ENCODE assay signal across 10 cellular contexts in the genomic region with DNA sequence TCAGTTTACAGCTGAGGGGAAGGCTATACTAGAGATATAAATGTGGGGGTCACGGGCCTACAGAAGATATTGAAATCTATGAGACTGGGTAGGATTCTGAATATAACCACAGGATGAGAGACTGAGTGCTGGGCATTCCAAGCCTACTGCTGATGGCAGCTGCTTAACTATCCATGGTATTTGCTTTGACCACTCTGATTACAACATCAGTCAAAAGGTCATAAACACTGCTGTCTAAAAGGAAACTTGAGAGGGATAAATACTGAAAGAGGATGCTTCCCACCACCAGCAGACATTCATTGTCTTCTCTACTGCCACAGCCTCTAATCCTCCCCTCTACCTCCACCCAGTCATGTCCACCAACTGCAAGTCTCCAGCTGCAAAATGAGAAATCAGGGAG. TPM values are rescaled to one million over a fixed set of nuclear protein-coding genes. Genes with fewer than 3 reads are reported as not detected.
A peak's percentile ranks its signal among the peaks of the same experiment; 100 is the strongest.
DNase-seq lines count a peak whose midpoint lies in the region; ATAC-seq and TF ChIP-seq lines count a peak whose summit lies in the region.
"Had no signal": no experiment of that assay in that cellular context is flagged by ENCODE, and none has a peak within 500 bp of the region (broad histone marks: within the 10 kb centered on the region; RNA-seq: fewer than 3 reads in every experiment).

No MANE protein-coding gene starts in this region.

- no peak overlapping the region for H2AFZ ChIP-seq in neural cell (ENCODE audit: low read depth, low read length)
- H2AFZ ChIP-seq: GM23338 had no signal

- BruUV-seq in Caco-2 (replicated peaks; lab: Mats Ljungman, UMichigan) = no TSS peak

- H3K79me2 ChIP-seq in neural cell (replicated peaks; ENCODE audit: insufficient read depth, low read length) = peaks cover 33% of the 10 kb centered on the region

- TF ChIP-seq CTCF in Caco-2 (IDR thresholded peaks at IDR 0.05; ENCODE audit: insufficient read depth in 1 of 2, low read depth in 1 of 2, low read length in 1 of 2, severe bottlenecking in 1 of 2, unreplicated experiment in 1 of 2) = no peak
- TF ChIP-seq CTCF in NB4 (IDR thresholded peaks at IDR 0.05; ENCODE audit: low read depth, low read length) = no peak
- TF ChIP-seq CTCF in chondrocyte (IDR thresholded peaks at IDR 0.05) = no peak
- no peak for TF ChIP-seq CTCF in neural cell (IDR thresholded peaks at IDR 0.05; ENCODE audit: poor library complexity, severe bottlenecking)

- no peak for TF ChIP-seq EP300 in neural cell (conservative IDR thresholded peaks at IDR 0.05; ENCODE audit: poor library complexity, severe bottlenecking)

- peak in 1 of 2 experiments; percentile 14 for DNase-seq in Caco-2
- no peak for DNase-seq in NB4 (ENCODE audit: low read depth)
- DNase-seq in chondrocyte (ENCODE audit: low spot score) = no peak
- no peak for DNase-seq in cerebellar cortex (ENCODE audit: low spot score)
- DNase-seq in HuH-7.5 (ENCODE audit: low spot score) = no peak
- DNase-seq: endodermal cell, NCI-H2029 treated with DMSO at 0.1 percent for 48 hours had no signal

- peaks cover 41% of the 10 kb centered on the region for H3K4me1 Mint-ChIP-seq in Caco-2 (ENCODE audit: low read depth, unreplicated experiment)
- H3K4me1 Mint-ChIP-seq in chondrocyte (ENCODE audit: low read depth) = peaks cover 69% of the 10 kb centered on the region

- H3K9me3 Mint-ChIP-seq in Caco-2 (ENCODE audit: unreplicated experiment) = no peaks in the 10 kb centered on the region
- H3K9me3 Mint-ChIP-seq in chondrocyte (ENCODE audit: low read depth) = no peaks in the 10 kb centered on the region
- H3K9me3 Mint-ChIP-seq: endodermal cell, GM23338 had no signal

- H3K4me3 Mint-ChIP-seq in Caco-2 (ENCODE audit: unreplicated experiment) (no peak overlapping the region), chondrocyte (ENCODE audit: unreplicated experiment) (no peak overlapping the region)
- H3K4me3 Mint-ChIP-seq: endodermal cell, GM23338 had no signal

- no peaks in the 10 kb centered on the region for H3K9me2 ChIP-seq in neural cell (ENCODE audit: insufficient read depth, low read length)

- H3K4me1 ChIP-seq in Caco-2 = peaks cover 18% of the 10 kb centered on the region; the same call in 1 of the 2 replicates

- intact Hi-C loops in Caco-2 (cut with micrococcal nuclease; ENCODE audit: unreplicated experiment) = loop anchor here (1.0 kb wide), 1 partner anchor 742 kb away; no protein-coding TSS in a partner anchor

- H3K27ac ChIP-seq in neural cell (ENCODE audit: low read length) = no peak overlapping the region

- CTCF ChIA-PET in Caco-2 (lab: Charles Lee) = no interaction called here

- H3K4me2 ChIP-seq in neural cell (ENCODE audit: low read length) = no peak overlapping the region
- H3K4me2 ChIP-seq: GM23338 had no signal

- no peaks in the 10 kb centered on the region for H3K27me3 ChIP-seq in Caco-2 (replicated peaks; ENCODE audit: control insufficient read depth, insufficient read depth, low read length)
- H3K27me3 ChIP-seq in neural cell (ENCODE audit: insufficient read depth, low read depth, low read length) = no peaks in the 10 kb centered on the region

- H3K9me3 ChIP-seq in Caco-2 (no peaks in the 10 kb centered on the region), neural cell (ENCODE audit: low read length) (no peaks in the 10 kb centered on the region)

- peaks cover 6% of the 10 kb centered on the region for H3K36me3 ChIP-seq in Caco-2 (ENCODE audit: control insufficient read depth, insufficient read depth, low read length)
- peaks cover 10% of the 10 kb centered on the region for H3K36me3 ChIP-seq in neural cell (ENCODE audit: insufficient read depth, low read length)

- no peak overlapping the region for H3K9ac ChIP-seq in neural cell (ENCODE audit: low read length)

- H3K4me3 ChIP-seq in Caco-2 (ENCODE audit: low read depth, low read length) (no peak overlapping the region), NB4 (ENCODE audit: low read depth, low read length) (peak overlapping the region; percentile 21), neural cell (ENCODE audit: low read length) (peak overlapping the region; percentile 85)
- H3K4me3 ChIP-seq: GM23338 had no signal

- H3K36me3 Mint-ChIP-seq in Caco-2 (ENCODE audit: insufficient read depth, unreplicated experiment) (peaks cover 74% of the 10 kb centered on the region), chondrocyte (ENCODE audit: low read depth) (peaks cover 27% of the 10 kb centered on the region)

- no peak for ATAC-seq in GM19463 (IDR thresholded peaks at IDR 0.05; ENCODE audit: unreplicated experiment)
- ATAC-seq: GM23338 had no signal

- H3K27ac Mint-ChIP-seq in Caco-2 (ENCODE audit: unreplicated experiment) (peak overlapping the region; percentile 7), chondrocyte (ENCODE audit: unreplicated experiment) (peak overlapping the region; percentile 61)
- H3K27ac Mint-ChIP-seq: endodermal cell, GM23338 had no signal

- TF ChIP-seq POLR2A in NB4 (IDR thresholded peaks at IDR 0.05; ENCODE audit: extremely low read depth, insufficient read length) = no peak

- H3F3A ChIP-seq in neural cell (ENCODE audit: insufficient read depth, low read length, poor library complexity, severe bottlenecking) = no peaks in the 10 kb centered on the region

- no peaks in the 10 kb centered on the region for H3K27me3 Mint-ChIP-seq in Caco-2 (ENCODE audit: insufficient read depth, unreplicated experiment)
- no peaks in the 10 kb centered on the region for H3K27me3 Mint-ChIP-seq in chondrocyte (ENCODE audit: low read depth)

- POLR2A ChIA-PET in Caco-2 (lab: Charles Lee) = no interaction called here

- TF ChIP-seq RAD21 in neural cell (conservative IDR thresholded peaks at IDR 0.05) = no peak

- H4K20me1 ChIP-seq in neural cell (ENCODE audit: insufficient read depth) = no peaks in the 10 kb centered on the region

TF ChIP-seq in neural cell, 6 proteins besides CTCF, POLR2A, EP300 and RAD21:
- TF ChIP-seq MXI1 (conservative IDR thresholded peaks at IDR 0.05; ENCODE audit: poor library complexity, severe bottlenecking) = no peak
TF ChIP-seq in neural cell: peak in this region for 0.

RNA-seq across cellular contexts. Expression of a gene that starts 3.8 kb away (rescaled TPM):
- 40.8 and 46.0 TPM in 2 replicates for total RNA-seq in Caco-2 (2022)
- 30.5 to 32.7 TPM (median 30.9 TPM) in 3 replicates for total RNA-seq in chondrocyte
- 45.6 and 45.9 TPM in 2 replicates for polyA plus RNA-seq in neural cell
- polyA minus RNA-seq in neural cell = 49.4 and 53.4 TPM in 2 replicates
